In the genomic region with DNA sequence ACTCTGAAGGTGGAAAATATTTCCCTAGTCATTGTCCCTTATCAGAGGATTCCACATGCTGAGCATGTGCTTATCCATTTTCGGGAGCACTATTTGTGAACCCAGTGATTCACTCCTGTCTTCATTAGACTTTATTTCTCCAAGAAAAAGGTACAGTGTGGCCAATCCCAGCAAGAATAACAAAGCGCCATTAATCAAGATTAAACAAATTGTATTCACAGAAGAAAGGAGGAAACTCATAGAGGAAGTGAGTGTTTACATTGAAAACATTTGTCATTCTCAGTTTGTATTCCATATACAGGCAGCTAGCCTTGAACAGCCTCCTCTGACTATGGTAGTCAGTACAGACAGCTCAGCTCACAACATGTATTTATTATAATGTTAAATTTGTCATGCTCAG, we compare ENCODE assay signal across 17 cellular contexts.
DNase-seq lines count a peak whose midpoint lies in the region; ATAC-seq lines count a peak whose summit lies in the region.
"Had no signal": no experiment of that assay in that cellular context is flagged by ENCODE, and none has a peak within 500 bp of the region (broad histone marks: within the 10 kb centered on the region; RNA-seq: fewer than 3 reads in every experiment).

No MANE protein-coding gene starts in this region.

- peak overlapping the region; percentile 40; the same call in 1 of the 2 replicates for H3K27ac ChIP-seq in HUES64 (ENCODE audit: low read depth, low read length)
- H3K27ac ChIP-seq: PC-9 had no signal

- H3K4me3 ChIP-seq in HUES64 (ENCODE audit: low read length) = no peak overlapping the region
- H3K4me3 ChIP-seq: PC-9 had no signal

- H3K27me3 Mint-ChIP-seq in naive thymus-derived CD8-positive, alpha-beta T cell = no peaks in the 10 kb centered on the region

- no peaks in the 10 kb centered on the region for H3K36me3 ChIP-seq in HUES64 (ENCODE audit: insufficient read depth, low read length)

- H3K27ac Mint-ChIP-seq in naive thymus-derived CD8-positive, alpha-beta T cell = no peak overlapping the region
- H3K27ac Mint-ChIP-seq: CD8-positive, alpha-beta T cell had no signal

- no peaks in the 10 kb centered on the region for H3K9me3 ChIP-seq in HUES64 (ENCODE audit: insufficient read depth, low read depth, low read length)

- peaks cover 0 to 21% (median 8%) of the 10 kb centered on the region in 9 donors for H3K9me3 Mint-ChIP-seq in naive thymus-derived CD8-positive, alpha-beta T cell

- H3K4me3 Mint-ChIP-seq in naive thymus-derived CD8-positive, alpha-beta T cell = no peak overlapping the region
- H3K4me3 Mint-ChIP-seq: CD8-positive, alpha-beta T cell had no signal

- H3K27me3 ChIP-seq in HUES64 (ENCODE audit: insufficient read depth, low read length) = no peaks in the 10 kb centered on the region

- ATAC-seq in naive thymus-derived CD8-positive, alpha-beta T cell = no peak
- ATAC-seq: CD8-positive, alpha-beta T cell had no signal

- peak; percentile 73 for DNase-seq in ELR (ENCODE audit: low read depth)
- peak; percentile 1 for DNase-seq in astrocyte of the hippocampus (ENCODE audit: low read depth, low spot score)
- peak; percentile 72 for DNase-seq in glomerular endothelial cell (ENCODE audit: extremely low read depth, low read depth, low spot score)
- no peak for DNase-seq in AG20443 (ENCODE audit: low spot score)
- DNase-seq in naive thymus-derived CD8-positive, alpha-beta T cell = no peak
- no peak for DNase-seq in middle frontal gyrus (ENCODE audit: extremely low spot score, low spot score)
- DNase-seq: CD8-positive, alpha-beta T cell; DMS 273 treated with DMSO at 0.1 percent for 48 hours; H7; IMR-90; MV-4-11; NCI-H1417 treated with DMSO at 0.1 percent for 48 hours; NCI-H2029; NCI-H524 treated with DMSO at 0.1 percent for 48 hours; NK-92 treated with Interleukin-12 subunit alpha and Interleukin-12 subunit beta, amount 100 ng/mL, for 24 hours; PC-9 had no signal

- H3K36me3 Mint-ChIP-seq in naive thymus-derived CD8-positive, alpha-beta T cell = no peaks in the 10 kb centered on the region
- H3K36me3 Mint-ChIP-seq: CD8-positive, alpha-beta T cell had no signal

- WGBS in HUES64 = 87% methylated on average over 2 of the region's 2 CpGs

- POLR2A ChIA-PET in naive thymus-derived CD8-positive, alpha-beta T cell (lab: Charles Lee) = no interaction called here

- H3K4me1 Mint-ChIP-seq in naive thymus-derived CD8-positive, alpha-beta T cell = no peaks in the 10 kb centered on the region

- peaks cover 19% of the 10 kb centered on the region for H3K4me1 ChIP-seq in HUES64 (ENCODE audit: insufficient read depth, low read length)

- no peak overlapping the region for H3K9ac ChIP-seq in HUES64 (ENCODE audit: low read depth, low read length)

Comparison
In these comparisons a context has a peak if more than half of its experiments do, and no peak if none do; other contexts are left out.
1. DNase-seq: peak in ELR (single experiment), astrocyte of the hippocampus (single experiment) and glomerular endothelial cell (single experiment); none in AG20443 (single experiment), naive thymus-derived CD8-positive, alpha-beta T cell (0 of 10) and middle frontal gyrus (single experiment).